ENCODE assay signal across 8 cellular contexts in the genomic region with DNA sequence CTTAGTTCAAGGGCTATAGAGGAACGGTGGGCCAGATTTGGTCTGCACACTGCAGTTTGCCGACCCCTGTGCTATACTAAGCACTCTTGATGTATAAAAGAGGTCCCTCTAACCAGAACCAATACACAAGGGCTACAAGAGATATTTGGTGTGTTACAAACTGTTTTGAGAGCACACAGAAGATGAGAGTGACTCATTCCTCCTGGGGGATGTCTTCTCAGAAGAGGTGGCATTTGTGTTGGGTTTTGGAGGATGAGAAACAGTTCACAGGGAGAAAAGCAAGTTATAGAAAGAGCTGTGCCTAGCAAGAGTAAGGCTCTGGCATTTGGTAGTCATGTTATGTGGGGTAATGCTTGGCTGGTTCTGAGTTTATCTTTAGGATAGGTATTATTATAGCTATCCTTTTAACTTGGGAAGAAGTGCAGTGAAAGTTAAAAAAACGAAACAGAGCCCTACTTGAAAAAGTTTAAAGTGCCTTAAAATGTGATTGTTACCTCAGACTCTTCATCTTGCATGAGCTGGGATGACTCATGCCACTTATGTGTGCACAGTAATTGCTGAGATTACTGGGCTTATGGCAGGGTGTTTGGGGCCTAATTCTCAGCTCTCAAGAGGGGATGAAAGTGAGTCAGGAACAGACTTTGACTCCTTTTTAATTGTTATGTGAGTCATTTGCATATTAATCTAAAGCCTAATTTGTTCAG.
A peak's percentile ranks its signal among the peaks of the same experiment; 100 is the strongest.
DNase-seq lines count a peak whose midpoint lies in the region; ATAC-seq and TF ChIP-seq lines count a peak whose summit lies in the region.

No MANE protein-coding gene starts in this region.

- H3K27me3 ChIP-seq in trophoblast cell (ENCODE audit: insufficient read depth, low read length) = no peaks in the 10 kb centered on the region

- H3K4me3 ChIP-seq in GM12865 (ENCODE audit: low read depth, low read length) (no peak overlapping the region), trophoblast cell (ENCODE audit: low read depth, low read length) (no peak overlapping the region)

- peak overlapping the region; percentile 91 for H3K27ac Mint-ChIP-seq in activated naive CD4-positive, alpha-beta T cell treated with anti-CD3 and anti-CD28 coated beads, Interleukin-2, amount 50 U/mL, for 24 hours

- no peak overlapping the region for H4K8ac ChIP-seq in trophoblast cell (ENCODE audit: low read depth, low read length)

- H3K4ac ChIP-seq in trophoblast cell (ENCODE audit: low read depth, low read length) = no peak overlapping the region

- H3K79me2 ChIP-seq in trophoblast cell (ENCODE audit: control insufficient read depth, insufficient read depth, low read length, poor library complexity) = no peaks in the 10 kb centered on the region

- H3K27ac ChIP-seq in trophoblast cell (ENCODE audit: low read depth, low read length) = no peak overlapping the region

- no peaks in the 10 kb centered on the region for H3K9me3 ChIP-seq in trophoblast cell (ENCODE audit: insufficient read depth, low read depth, low read length)

- H3K9me3 Mint-ChIP-seq in activated naive CD4-positive, alpha-beta T cell treated with anti-CD3 and anti-CD28 coated beads, Interleukin-2, amount 50 U/mL, for 24 hours = no peaks in the 10 kb centered on the region

- no peak overlapping the region for H3K18ac ChIP-seq in trophoblast cell (ENCODE audit: low read length)

- peak overlapping the region; percentile 53 for H3K4me3 Mint-ChIP-seq in activated naive CD4-positive, alpha-beta T cell treated with anti-CD3 and anti-CD28 coated beads, Interleukin-2, amount 50 U/mL, for 24 hours

- H2AFZ ChIP-seq in trophoblast cell (ENCODE audit: insufficient read depth, low read length, poor library complexity) = no peak overlapping the region

- no peak overlapping the region for H4K12ac ChIP-seq in trophoblast cell (ENCODE audit: low read depth, low read length)

- TF ChIP-seq CTCF in GM12865 (IDR thresholded peaks at IDR 0.05; ENCODE audit: insufficient read depth, low read depth, low read length, missing control alignments) = no peak

- no peak overlapping the region for H2BK5ac ChIP-seq in trophoblast cell (ENCODE audit: low read depth, low read length, poor library complexity)

- H3K14ac ChIP-seq in trophoblast cell (ENCODE audit: low read length) = no peak overlapping the region

- no peaks in the 10 kb centered on the region for H3K79me1 ChIP-seq in trophoblast cell (ENCODE audit: low read length)

- H3K27me3 Mint-ChIP-seq in activated naive CD4-positive, alpha-beta T cell treated with anti-CD3 and anti-CD28 coated beads, Interleukin-2, amount 50 U/mL, for 24 hours = no peaks in the 10 kb centered on the region

- no CpG with 5 or more reads among the region's 3 CpGs for WGBS in trophoblast cell (ENCODE audit: extremely low coverage, insufficient coverage, insufficient read length)

- peak; percentile 27 for DNase-seq in GM12865 (ENCODE audit: low read depth)
- peak; percentile 83 for DNase-seq in HT1080 (ENCODE audit: low read depth)
- peak; percentile 6 to 30 for DNase-seq in trophoblast cell
- no peak for DNase-seq in NAMALWA (ENCODE audit: low spot score)
- no peak for DNase-seq in NCI-H1048 (lab: John Stamatoyannopoulos, UW)
- DNase-seq in NCI-H1694 (lab: John Stamatoyannopoulos, UW) = no peak

- H3K36me3 Mint-ChIP-seq in activated naive CD4-positive, alpha-beta T cell treated with anti-CD3 and anti-CD28 coated beads, Interleukin-2, amount 50 U/mL, for 24 hours = no peaks in the 10 kb centered on the region

- H3K36me3 ChIP-seq in trophoblast cell (ENCODE audit: control insufficient read depth in 1 of 2, insufficient read depth in 2 of 2, low read length in 2 of 2) = no peaks in the 10 kb centered on the region

- H3K9ac ChIP-seq in trophoblast cell (ENCODE audit: low read length) = no peak overlapping the region

- no peak for ATAC-seq in GM21528 (IDR thresholded peaks at IDR 0.05; ENCODE audit: low FRiP score, unreplicated experiment)

- no peak overlapping the region for H4K91ac ChIP-seq in trophoblast cell (ENCODE audit: low read depth, low read length)

- peaks cover 37% of the 10 kb centered on the region for H3K4me1 Mint-ChIP-seq in activated naive CD4-positive, alpha-beta T cell treated with anti-CD3 and anti-CD28 coated beads, Interleukin-2, amount 50 U/mL, for 24 hours

- H3K23ac ChIP-seq in trophoblast cell (ENCODE audit: low read length) = no peak overlapping the region

- no peak overlapping the region for H2BK12ac ChIP-seq in trophoblast cell (ENCODE audit: low read length)

- H3K4me1 ChIP-seq in trophoblast cell (ENCODE audit: control insufficient read depth in 1 of 2, insufficient read depth in 2 of 2, low read length in 2 of 2) = peaks cover 0 to 3% of the 10 kb centered on the region in 2 experiments

- peak overlapping the region; percentile 22 for H3K4me2 ChIP-seq in trophoblast cell (ENCODE audit: low read length)

- no peak overlapping the region for H2AK5ac ChIP-seq in trophoblast cell (ENCODE audit: low read length)

- H2BK120ac ChIP-seq in trophoblast cell (ENCODE audit: insufficient read depth, low read length, poor library complexity) = no peak overlapping the region

Comparison
In these comparisons a context has a peak if more than half of its experiments do, and no peak if none do; other contexts are left out.
1. DNase-seq: peak in GM12865 (single experiment), HT1080 (single experiment) and trophoblast cell (2 of 2); none in NAMALWA (single experiment), NCI-H1048 (single experiment) and NCI-H1694 (single experiment).